In the genomic region with DNA sequence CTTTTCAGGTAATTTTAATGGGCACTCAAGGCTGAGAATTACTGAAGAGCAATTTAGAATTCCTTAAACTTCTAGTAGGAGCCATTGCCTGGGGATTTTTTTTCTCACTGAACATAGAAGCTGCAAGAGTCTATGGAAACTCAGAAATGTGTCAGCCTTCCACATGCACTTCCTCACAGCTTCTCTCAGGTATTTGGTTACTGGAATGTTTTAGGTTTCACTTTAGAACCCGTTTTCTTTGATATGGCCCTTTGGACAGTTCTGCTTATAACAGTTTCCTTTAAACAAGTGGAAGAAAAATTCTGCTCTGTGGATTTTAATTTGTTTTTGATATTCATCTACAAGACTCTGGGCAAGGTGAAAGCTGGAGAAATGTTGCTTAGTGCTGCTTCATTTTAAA, we compare ENCODE assay signal across 1 cellular context.
TF ChIP-seq lines count a peak whose summit lies in the region.

No MANE protein-coding gene starts in this region.

TF ChIP-seq in IMR-90, 13 proteins besides CTCF, POLR2A, EP300 and RAD21 (continued from another document):
- no peak for TF ChIP-seq FOS (IDR thresholded peaks at IDR 0.05; ENCODE audit: low read depth, low read length)
- TF ChIP-seq CEBPB (IDR thresholded peaks at IDR 0.05; ENCODE audit: low read depth, low read length) = no peak
- no peak for TF ChIP-seq RCOR1 (IDR thresholded peaks at IDR 0.05; ENCODE audit: insufficient replicate concordance, low read length)
- TF ChIP-seq BHLHE40 (IDR thresholded peaks at IDR 0.05; ENCODE audit: low read depth, low read length) = no peak
- TF ChIP-seq USF2 (IDR thresholded peaks at IDR 0.05; ENCODE audit: low read depth, low read length) = no peak
- no peak for TF ChIP-seq MXI1 (IDR thresholded peaks at IDR 0.05; ENCODE audit: borderline replicate concordance, low read depth, low read length)
